ENCODE assay signal across 9 cellular contexts in genomic region chr11:121023848-121024751, GRCh38. TPM values are rescaled to one million over a fixed set of nuclear protein-coding genes. Genes with fewer than 3 reads are reported as not detected.
DNase-seq lines count a peak whose midpoint lies in the region; ATAC-seq, FAIRE-seq and TF ChIP-seq lines count a peak whose summit lies in the region.
"Had no signal": no experiment of that assay in that cellular context is flagged by ENCODE, and none has a peak within 500 bp of the region (broad histone marks: within the 10 kb centered on the region; RNA-seq: fewer than 3 reads in every experiment).

TSS of gene TBCEL (plus strand) at chr11:121024102. CDS start at chr11:121045691, 21,589 bp downstream.

- H3K27me3 ChIP-seq in HepG2 (ENCODE audit: control insufficient read depth in 1 of 2, insufficient read depth in 2 of 2, low read length in 2 of 2): no peaks in the 10 kb centered on the region; a peak in 1 of 5 replicates

- H4K20me1 ChIP-seq in HepG2 (ENCODE audit: insufficient read depth, low read length): no peaks in the 10 kb centered on the region

- FAIRE-seq in HepG2 (lab: Jason Lieb, UNC): no peak
- FAIRE-seq: endometrium had no signal

- ATAC-seq in GM19025 (IDR thresholded peaks at IDR 0.05; ENCODE audit: low read depth, unreplicated experiment) (peak; percentile 98), HG03342 (IDR thresholded peaks at IDR 0.05; ENCODE audit: unreplicated experiment) (peak; percentile 92), HepG2 (peak; percentile 96)

- peak in 1 of 2 experiments; percentile 51; a peak in 2 of 4 replicates for TF ChIP-seq POLR2A in HepG2 (IDR thresholded peaks at IDR 0.05; ENCODE audit: insufficient read depth in 1 of 2, low read depth in 2 of 2, low read length in 2 of 2)

- H3K9ac ChIP-seq in HepG2 (ENCODE audit: insufficient read depth, low read depth, low read length): peak within 1 kb of the TSS; percentile 79

- WGBS in HepG2 (ENCODE audit: low lambda C conversion rate): 0% methylated on average over 2 of the region's 54 CpGs

- CTCF ChIA-PET in HepG2 (lab: Yijun Ruan, JAX; ENCODE audit: low intra/inter-chr PET ratio, low total read pairs): no interaction called here

- DNase-seq in AG20443 (ENCODE audit: low spot score) (peak; percentile 96), NCI-H446 treated with DMSO at 0.1 percent for 48 hours (lab: John Stamatoyannopoulos, UW) (peak; percentile 72), dedifferentiated amniotic fluid mesenchymal stem cell (ENCODE audit: extremely low spot score) (peak; percentile 78), HepG2 (ENCODE audit: low spot score) (peak; percentile 83)
- DNase-seq in activated CD4-positive, alpha-beta T cell treated with anti-CD3 and anti-CD28 coated beads, Interleukin-2, amount 10 ng/mL, durations not matched to agents 24 days and 14 days: peak; percentile 95
- DNase-seq in stimulated activated CD4-positive, alpha-beta T cell treated with anti-CD3 and anti-CD28 coated beads, Interleukin-4, amount 100 ng/mL, for 1 hour: peak; percentile 87

- no peaks in the 10 kb centered on the region for H3K9me3 Mint-ChIP-seq in activated CD4-positive, alpha-beta T cell treated with anti-CD3 and anti-CD28 coated beads, Interleukin-2, amount 10 ng/mL, durations not matched to agents 24 days and 14 days

- in situ Hi-C loops in HepG2 (cut with HindIII; ENCODE audit: extremely low pct_ligation_motif_present, low pct_unique_long_range_greater_than_20kb): no loop called here

- no peaks in the 10 kb centered on the region for H3K9me3 ChIP-seq in HepG2 (ENCODE audit: low read length)

- intact Hi-C loops in activated CD4-positive, alpha-beta T cell treated with anti-CD3 and anti-CD28 coated beads, Interleukin-2, amount 10 ng/mL, durations not matched to agents 24 days and 14 days (cut with micrococcal nuclease): no loop called here
- intact Hi-C loops in HepG2 (cut with micrococcal nuclease; ENCODE audit: unreplicated experiment): no loop called here

- H3K4me2 ChIP-seq in HepG2 (ENCODE audit: low read depth, low read length): peak within 1 kb of the TSS; percentile 89

- no peaks in the 10 kb centered on the region for H3K36me3 ChIP-seq in HepG2 (replicated peaks in 1 of 2; ENCODE audit: control insufficient read depth in 1 of 2, insufficient read depth in 2 of 2, low read length in 2 of 2)

- peak within 1 kb of the TSS; percentile 84 to 96 (median 84) for H3K4me3 ChIP-seq in HepG2 (replicated peaks in 1 of 3; ENCODE audit: insufficient read depth in 1 of 3, low read depth in 2 of 3, low read length in 3 of 3)

- peaks cover 24% of the 10 kb centered on the region for H3K4me1 Mint-ChIP-seq in activated CD4-positive, alpha-beta T cell treated with anti-CD3 and anti-CD28 coated beads, Interleukin-2, amount 10 ng/mL, durations not matched to agents 24 days and 14 days

- peaks cover 25% of the 10 kb centered on the region for H3K79me2 ChIP-seq in HepG2 (ENCODE audit: insufficient read depth, low read length)

- peak within 1 kb of the TSS; percentile 58 for H3K27ac ChIP-seq in HepG2 (ENCODE audit: extremely low read length, insufficient read depth, low read length)

- peaks cover 10% of the 10 kb centered on the region for H3K27me3 Mint-ChIP-seq in activated CD4-positive, alpha-beta T cell treated with anti-CD3 and anti-CD28 coated beads, Interleukin-2, amount 10 ng/mL, durations not matched to agents 24 days and 14 days

- H2AFZ ChIP-seq in HepG2 (ENCODE audit: low read length): no peak within 1 kb of the TSS

- TF ChIP-seq RAD21 in HepG2 (CRISPR knock-in tag; IDR thresholded peaks at IDR 0.05): peak; percentile 51; the same call in 1 of the 2 replicates

- peaks cover 2% of the 10 kb centered on the region for H3K36me3 Mint-ChIP-seq in activated CD4-positive, alpha-beta T cell treated with anti-CD3 and anti-CD28 coated beads, Interleukin-2, amount 10 ng/mL, durations not matched to agents 24 days and 14 days (ENCODE audit: low read depth)

- no peak for TF ChIP-seq EP300 in HepG2 (IDR thresholded peaks at IDR 0.05; ENCODE audit: low read depth in 2 of 2, low read length in 2 of 2)
- no peak for TF ChIP-seq EP300 in HepG2 (CRISPR knock-in tag; IDR thresholded peaks at IDR 0.05; ENCODE audit: borderline replicate concordance)

- peaks cover 21% of the 10 kb centered on the region for H3K4me1 ChIP-seq in HepG2 (ENCODE audit: insufficient read depth, low read length)

- H3K27ac Mint-ChIP-seq in activated CD4-positive, alpha-beta T cell treated with anti-CD3 and anti-CD28 coated beads, Interleukin-2, amount 10 ng/mL, durations not matched to agents 24 days and 14 days: peak within 1 kb of the TSS; percentile 79

- POLR2A ChIA-PET in HepG2 (lab: Yijun Ruan, JAX): interaction anchor here (0.6 to 3.0 kb wide), 4 partner anchors 11 to 43 kb away, joined by 3 to 15 read pairs (median 11); no protein-coding TSS in a partner anchor

- TF ChIP-seq CTCF in HepG2 (CRISPR knock-in tag; IDR thresholded peaks at IDR 0.05): no peak

- no TSS peak for BruUV-seq in HepG2 (replicated peaks; lab: Mats Ljungman, UMichigan)

- peak within 1 kb of the TSS; percentile 83 for H3K4me3 Mint-ChIP-seq in activated CD4-positive, alpha-beta T cell treated with anti-CD3 and anti-CD28 coated beads, Interleukin-2, amount 10 ng/mL, durations not matched to agents 24 days and 14 days

TF ChIP-seq in HepG2, 621 proteins besides CTCF, POLR2A, EP300 and RAD21 (continues in another document):
- TF ChIP-seq PRMT3 (CRISPR knock-in tag; IDR thresholded peaks at IDR 0.05; ENCODE audit: borderline replicate concordance, low read depth) (no peak), KLF12 (CRISPR knock-in tag; IDR thresholded peaks at IDR 0.05; ENCODE audit: borderline replicate concordance) (no peak), IKZF5 (CRISPR knock-in tag; IDR thresholded peaks at IDR 0.05) (no peak; the same call in 1 of the 2 replicates), PAWR (CRISPR knock-in tag; IDR thresholded peaks at IDR 0.05; ENCODE audit: borderline replicate concordance) (no peak), ZNF510 (CRISPR knock-in tag; IDR thresholded peaks at IDR 0.05; ENCODE audit: low read depth) (no peak), ZNF468 (CRISPR knock-in tag; IDR thresholded peaks at IDR 0.05) (no peak), NCOA5 (CRISPR knock-in tag; IDR thresholded peaks at IDR 0.05) (no peak), ZNF891 (CRISPR knock-in tag; IDR thresholded peaks at IDR 0.05) (peak; percentile 69), ZNF761 (CRISPR knock-in tag; conservative IDR thresholded peaks at IDR 0.05) (0 out of 2 replicates have a peak, but pooled peaks have one; percentile 37), ZNF326 (CRISPR knock-in tag; IDR thresholded peaks at IDR 0.05; ENCODE audit: borderline replicate concordance) (no peak), ZNF841 (CRISPR knock-in tag; IDR thresholded peaks at IDR 0.05; ENCODE audit: borderline replicate concordance) (no peak), CCAR2 (optimal IDR thresholded peaks at IDR 0.05; ENCODE audit: low read depth, low read length) (no peak), ZNF792 (CRISPR knock-in tag; IDR thresholded peaks at IDR 0.05) (no peak), MTA1 (CRISPR knock-in tag; IDR thresholded peaks at IDR 0.05; ENCODE audit: borderline replicate concordance) (no peak), ZNF354B (CRISPR knock-in tag; IDR thresholded peaks at IDR 0.05) (no peak), TBX3 (IDR thresholded peaks at IDR 0.05; ENCODE audit: borderline replicate concordance) (0 out of 2 replicates have a peak, but pooled peaks have one; percentile 34), SMARCE1 (IDR thresholded peaks at IDR 0.05; ENCODE audit: borderline replicate concordance) (no peak), BCL6 (CRISPR knock-in tag; IDR thresholded peaks at IDR 0.05) (peak; percentile 31; the same call in 1 of the 2 replicates), ZNF577 (CRISPR knock-in tag; IDR thresholded peaks at IDR 0.05; ENCODE audit: borderline replicate concordance, low read depth) (no peak), ZNF557 (CRISPR knock-in tag; IDR thresholded peaks at IDR 0.05) (no peak; the same call in 1 of the 2 replicates)

RNA-seq across cellular contexts. Expression of gene TBCEL, which starts in this region (rescaled TPM):
- total RNA-seq in activated CD4-positive, alpha-beta T cell treated with anti-CD3 and anti-CD28 coated beads, Interleukin-2, amount 10 ng/mL, durations not matched to agents 24 days and 14 days: 8.7 and 9.6 TPM in 2 replicates
- 12.5 and 12.8 TPM in 2 replicates for total RNA-seq in HepG2 (2016; rRNA removed; fragmentation: Illumina TruSeq; extraction: Trizol)
- 33.1 and 42.8 TPM in 2 replicates for total RNA-seq in HepG2 (2016; cell fraction: cytosol; rRNA removed; fragmentation: Illumina TruSeq; extraction: Trizol; ENCODE audit: low read depth)
- 11.9 and 13.3 TPM in 2 replicates for total RNA-seq in HepG2 (2016; cell fraction: insoluble cytoplasmic fraction; rRNA removed; fragmentation: Illumina TruSeq; extraction: Trizol)
- total RNA-seq in HepG2 (2016; cell fraction: membrane; rRNA removed; fragmentation: Illumina TruSeq; extraction: Trizol): 26.5 and 32.1 TPM in 2 replicates
- 15.5 and 16.2 TPM in 2 replicates for total RNA-seq in HepG2 (2016; cell fraction: nucleus; rRNA removed; fragmentation: Illumina TruSeq; extraction: Trizol)
- polyA plus RNA-seq in HepG2 (2011; rRNA removed): 5.3 and 6.1 TPM in 2 replicates
- polyA plus RNA-seq in HepG2 (2011; cell fraction: cytosol; rRNA removed): 2.4 and 3.4 TPM in 2 replicates
- polyA plus RNA-seq in HepG2 (2011; cell fraction: nucleus; rRNA removed): 7.1 and 10.7 TPM in 2 replicates
- polyA plus RNA-seq in HepG2 (2012): 4.4 and 5.6 TPM in 2 replicates
- 0.63 and 0.92 TPM in 2 replicates for polyA plus RNA-seq in HepG2 (2016; cell fraction: cytosol; fragmentation: Illumina TruSeq; extraction: Trizol; ENCODE audit: low read depth)
- polyA plus RNA-seq in HepG2 (2016; cell fraction: insoluble cytoplasmic fraction; fragmentation: Illumina TruSeq; extraction: Trizol; ENCODE audit: low read depth): 9.6 and 11.1 TPM in 2 replicates
- 3.2 and 4.1 TPM in 2 replicates for polyA plus RNA-seq in HepG2 (2016; cell fraction: membrane; fragmentation: Illumina TruSeq; extraction: Trizol; ENCODE audit: low read depth)
- 11.5 and 13.9 TPM in 2 replicates for polyA plus RNA-seq in HepG2 (2016; cell fraction: nucleus; fragmentation: Illumina TruSeq; extraction: Trizol; ENCODE audit: insufficient read depth, low read depth)
- 7.2 and 7.5 TPM in 2 replicates for polyA minus RNA-seq in HepG2 (2011; rRNA and poly(A)+ RNA removed; ENCODE audit: low replicate concordance)
- polyA minus RNA-seq in HepG2 (2011; cell fraction: cytosol; rRNA and poly(A)+ RNA removed): 9.1 and 12.5 TPM in 2 replicates
- 48.6 and 49.1 TPM in 2 replicates for polyA minus RNA-seq in HepG2 (2011; cell fraction: nucleus; rRNA and poly(A)+ RNA removed)

Comparison
In these comparisons a context has a peak if more than half of its experiments do, and no peak if none do; other contexts are left out.
1. Peak in every context shown above with its lines: DNase-seq, ATAC-seq, H3K4me3 ChIP-seq and H3K27ac ChIP-seq.